Comparison of ENCODE assay signal across 1 cellular context in the genomic region with DNA sequence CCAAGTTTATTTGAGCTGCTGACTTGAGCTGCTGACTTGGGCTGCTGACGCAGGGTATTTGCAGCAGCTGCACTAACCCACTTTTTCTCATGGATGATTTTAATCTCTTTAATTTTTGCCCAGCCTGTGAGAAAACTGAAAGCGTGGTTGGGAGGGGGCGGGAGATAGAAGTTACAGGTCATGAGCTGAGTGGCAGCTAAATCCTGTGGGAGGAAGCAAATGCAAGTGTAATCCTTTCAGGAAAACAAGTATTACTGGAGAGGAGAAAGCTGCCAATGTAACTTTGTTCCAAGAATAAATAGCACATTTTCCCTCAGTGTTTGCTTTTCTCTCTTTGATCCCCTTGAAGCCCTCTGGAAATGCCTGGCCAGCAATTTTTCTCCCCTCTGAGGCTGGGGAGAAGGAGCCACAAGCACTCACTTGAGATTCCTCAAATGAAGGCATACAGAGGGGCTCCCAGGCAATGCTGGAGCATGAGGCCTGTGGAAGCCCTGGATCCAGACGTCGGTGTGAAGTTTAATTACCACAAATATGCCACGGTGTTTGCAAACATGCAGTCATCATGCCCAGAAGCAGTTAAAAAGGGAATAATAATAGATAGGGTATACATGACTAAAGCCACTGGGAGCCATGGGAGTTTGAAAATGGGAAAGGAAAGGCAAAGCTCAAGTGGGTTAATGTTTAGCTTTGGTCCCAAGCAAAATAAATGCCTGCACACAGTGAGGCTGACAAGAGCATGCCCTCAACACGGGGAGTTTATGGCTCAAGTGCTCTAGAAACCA.
TF ChIP-seq lines count a peak whose summit lies in the region.

No MANE protein-coding gene starts in this region.

TF ChIP-seq in endothelial cell of umbilical vein, 7 proteins besides CTCF, POLR2A, EP300 and RAD21 (continued from another document):
- TF ChIP-seq MYC (IDR thresholded peaks at IDR 0.05; ENCODE audit: low read depth, low read length) (no peak), GATA2 (IDR thresholded peaks at IDR 0.05; ENCODE audit: insufficient read depth, insufficient read length, low read depth, low read length) (no peak), POLR2AphosphoS5 (IDR thresholded peaks at IDR 0.05; ENCODE audit: insufficient read depth, low read depth, low read length) (no peak), EZH2 (IDR thresholded peaks at IDR 0.05; ENCODE audit: borderline replicate concordance, low read depth, low read length, severe bottlenecking) (no peak)
